In the genomic region with DNA sequence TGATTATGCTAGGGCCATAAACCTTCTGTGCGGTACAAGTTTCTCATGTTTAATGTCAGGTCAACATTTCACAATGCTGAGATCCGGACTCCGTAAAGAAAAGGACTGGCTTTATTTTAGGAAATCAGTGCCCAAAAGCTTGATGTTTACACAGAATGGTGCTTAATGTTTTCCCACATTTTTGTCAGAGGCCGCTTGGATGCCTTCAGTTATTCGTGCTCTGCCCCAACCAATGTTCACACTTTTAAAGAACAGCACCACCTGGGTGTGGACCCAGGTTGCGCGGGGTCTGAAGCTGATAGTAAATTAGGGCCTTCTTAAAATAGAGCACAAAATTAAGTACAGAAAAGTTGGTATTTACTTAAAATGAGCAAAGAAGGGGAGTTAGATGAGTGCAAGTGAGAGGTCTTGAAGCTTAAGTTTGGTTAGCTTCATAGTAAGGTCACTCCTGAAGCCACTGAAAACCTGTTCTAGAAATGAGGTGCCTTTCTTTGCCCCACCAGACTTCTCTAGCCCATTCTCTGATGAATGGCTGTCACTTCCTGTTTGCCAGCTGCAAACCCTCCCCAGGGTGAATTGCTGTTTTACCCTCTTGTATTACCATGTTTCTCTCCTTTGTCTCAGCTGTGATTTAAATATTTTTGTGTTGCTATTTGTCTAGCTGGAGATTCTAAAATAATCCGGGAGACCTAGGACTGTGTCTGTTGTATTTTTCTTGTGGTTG, we compare ENCODE assay signal across 12 cellular contexts. TPM values are rescaled to one million over a fixed set of nuclear protein-coding genes. Genes with fewer than 3 reads are reported as not detected.
DNase-seq lines count a peak whose midpoint lies in the region; ATAC-seq and TF ChIP-seq lines count a peak whose summit lies in the region.
"Had no signal": no experiment of that assay in that cellular context is flagged by ENCODE, and none has a peak within 500 bp of the region (broad histone marks: within the 10 kb centered on the region; RNA-seq: fewer than 3 reads in every experiment).

No MANE protein-coding gene starts in this region.

- H3K9me2 ChIP-seq in OCI-LY1 (ENCODE audit: low read depth, low read length) (no peaks in the 10 kb centered on the region), hepatocyte (replicated peaks; ENCODE audit: insufficient read depth) (no peaks in the 10 kb centered on the region)

- no peaks in the 10 kb centered on the region for H3K36me3 Mint-ChIP-seq in activated CD4-positive, alpha-beta memory T cell treated with anti-CD3 and anti-CD28 coated beads for 36 hours
- H3K36me3 Mint-ChIP-seq in activated CD4-positive, alpha-beta memory T cell treated with anti-CD3 and anti-CD28 coated beads, Interleukin-2, amount 10 ng/mL, durations not matched to agents 7 days and 5 days (ENCODE audit: low read depth) = no peaks in the 10 kb centered on the region
- H3K36me3 Mint-ChIP-seq: CD14-positive monocyte had no signal

- peaks cover 7% of the 10 kb centered on the region for H3K4me1 ChIP-seq in OCI-LY1 (ENCODE audit: insufficient read depth, low read length, severe bottlenecking)
- H3K4me1 ChIP-seq in hepatocyte (ENCODE audit: insufficient read depth) = peaks cover 15% of the 10 kb centered on the region
- H3K4me1 ChIP-seq in tibial artery = peaks cover 0 to 38% (median 21%) of the 10 kb centered on the region in 4 donors

- CTCF ChIA-PET in activated CD4-positive, alpha-beta memory T cell treated with anti-CD3 and anti-CD28 coated beads for 36 hours (lab: Charles Lee) = interaction anchor here (0.5 to 2.3 kb wide), 7 partner anchors 19 to 252 kb away, joined by 3 to 17 read pairs (median 4); no protein-coding TSS in a partner anchor
- CTCF ChIA-PET in activated CD4-positive, alpha-beta memory T cell treated with anti-CD3 and anti-CD28 coated beads, Interleukin-2, amount 10 ng/mL, durations not matched to agents 7 days and 5 days (lab: Charles Lee) = interaction anchor here (0.5 to 1.5 kb wide), 7 partner anchors 11 to 379 kb away, joined by 3 to 5 read pairs (median 3); no protein-coding TSS in a partner anchor

- no peaks in the 10 kb centered on the region for H3K9me3 Mint-ChIP-seq in activated CD4-positive, alpha-beta memory T cell treated with anti-CD3 and anti-CD28 coated beads for 36 hours
- no peaks in the 10 kb centered on the region for H3K9me3 Mint-ChIP-seq in activated CD4-positive, alpha-beta memory T cell treated with anti-CD3 and anti-CD28 coated beads, Interleukin-2, amount 10 ng/mL, durations not matched to agents 7 days and 5 days
- H3K9me3 Mint-ChIP-seq: CD14-positive monocyte had no signal

- POLR2A ChIA-PET in activated CD4-positive, alpha-beta memory T cell treated with anti-CD3 and anti-CD28 coated beads for 36 hours (lab: Charles Lee) = no interaction called here
- POLR2A ChIA-PET in activated CD4-positive, alpha-beta memory T cell treated with anti-CD3 and anti-CD28 coated beads, Interleukin-2, amount 10 ng/mL, durations not matched to agents 7 days and 5 days (lab: Charles Lee) = no interaction called here

- ATAC-seq in GM18517 (IDR thresholded peaks at IDR 0.05; ENCODE audit: unreplicated experiment) = no peak
- ATAC-seq in GM19023 (IDR thresholded peaks at IDR 0.05; ENCODE audit: unreplicated experiment) = no peak

- no peak overlapping the region for H3K4me2 ChIP-seq in OCI-LY1 (ENCODE audit: low read length)
- H3K4me2 ChIP-seq in hepatocyte = peak overlapping the region; percentile 38

- no peaks in the 10 kb centered on the region for H3K36me3 ChIP-seq in OCI-LY1 (ENCODE audit: insufficient read depth, low read length)
- no peaks in the 10 kb centered on the region for H3K36me3 ChIP-seq in hepatocyte (replicated peaks; ENCODE audit: insufficient read depth, low read depth)
- no peaks in the 10 kb centered on the region for H3K36me3 ChIP-seq in tibial artery

- DNase-seq in activated CD4-positive, alpha-beta memory T cell treated with anti-CD3 and anti-CD28 coated beads for 36 hours = peak; percentile 18
- no peak for DNase-seq in activated CD4-positive, alpha-beta memory T cell treated with anti-CD3 and anti-CD28 coated beads, Interleukin-2, amount 10 ng/mL, durations not matched to agents 7 days and 5 days
- no peak for DNase-seq in hepatocyte (ENCODE audit: low spot score)
- no peak for DNase-seq in tibial artery
- DNase-seq in NCI-H1105 treated with DMSO at 0.1 percent for 48 hours (lab: John Stamatoyannopoulos, UW) = no peak
- DNase-seq: activated gamma-delta T cell treated with Interleukin-2 at 50 U/mL for 16 hours, NCI-H2029 had no signal

- no peak overlapping the region for H3K9ac ChIP-seq in OCI-LY1 (ENCODE audit: low read length)

- no peak overlapping the region for H3K4me3 Mint-ChIP-seq in activated CD4-positive, alpha-beta memory T cell treated with anti-CD3 and anti-CD28 coated beads for 36 hours
- H3K4me3 Mint-ChIP-seq in activated CD4-positive, alpha-beta memory T cell treated with anti-CD3 and anti-CD28 coated beads, Interleukin-2, amount 10 ng/mL, durations not matched to agents 7 days and 5 days = no peak overlapping the region
- H3K4me3 Mint-ChIP-seq: CD14-positive monocyte had no signal

- H3K4me1 Mint-ChIP-seq in activated CD4-positive, alpha-beta memory T cell treated with anti-CD3 and anti-CD28 coated beads for 36 hours (ENCODE audit: low read depth) = peaks cover 16% of the 10 kb centered on the region
- H3K4me1 Mint-ChIP-seq in activated CD4-positive, alpha-beta memory T cell treated with anti-CD3 and anti-CD28 coated beads, Interleukin-2, amount 10 ng/mL, durations not matched to agents 7 days and 5 days = peaks cover 13% of the 10 kb centered on the region
- H3K4me1 Mint-ChIP-seq: CD14-positive monocyte had no signal

- no peaks in the 10 kb centered on the region for H4K20me1 ChIP-seq in OCI-LY1 (ENCODE audit: insufficient read depth, low read length)
- no peaks in the 10 kb centered on the region for H4K20me1 ChIP-seq in hepatocyte (ENCODE audit: insufficient read depth, poor library complexity, severe bottlenecking)

- H3F3A ChIP-seq in OCI-LY1 (ENCODE audit: insufficient read depth, low read length) = no peaks in the 10 kb centered on the region

- 63% methylated on average over 8 of the region's 8 CpGs for WGBS in hepatocyte (ENCODE audit: low lambda C conversion rate, missing lambda C conversion rate)

- H3K27me3 Mint-ChIP-seq in activated CD4-positive, alpha-beta memory T cell treated with anti-CD3 and anti-CD28 coated beads for 36 hours = peaks cover 4% of the 10 kb centered on the region
- peaks cover 8% of the 10 kb centered on the region for H3K27me3 Mint-ChIP-seq in activated CD4-positive, alpha-beta memory T cell treated with anti-CD3 and anti-CD28 coated beads, Interleukin-2, amount 10 ng/mL, durations not matched to agents 7 days and 5 days

- intact Hi-C loops in activated CD4-positive, alpha-beta memory T cell treated with anti-CD3 and anti-CD28 coated beads for 36 hours (cut with micrococcal nuclease) = loop anchor here (5.0 kb wide), 1 partner anchor 58 kb away; no protein-coding TSS in a partner anchor
- intact Hi-C loops in tibial artery (cut with DNase I; ENCODE audit: low total_unique reads) = no loop called here

- H3K4me3 ChIP-seq in OCI-LY1 (ENCODE audit: low read depth, low read length, poor library complexity, severe bottlenecking) (no peak overlapping the region), hepatocyte (no peak overlapping the region), tibial artery (no peak overlapping the region)
- H3K4me3 ChIP-seq: skin epidermis had no signal

- H3K9me3 ChIP-seq in OCI-LY1 (ENCODE audit: low read length) = no peaks in the 10 kb centered on the region
- H3K9me3 ChIP-seq in hepatocyte (ENCODE audit: low read depth) = no peaks in the 10 kb centered on the region
- no peaks in the 10 kb centered on the region for H3K9me3 ChIP-seq in tibial artery

- H3K79me2 ChIP-seq in OCI-LY1 (ENCODE audit: insufficient read depth, low read length) = no peaks in the 10 kb centered on the region
- H3K79me2 ChIP-seq in hepatocyte = no peaks in the 10 kb centered on the region

- TF ChIP-seq CTCF in OCI-LY1 (IDR thresholded peaks at IDR 0.05; ENCODE audit: low read length) (peak; percentile 44; the same call in 1 of the 2 replicates), hepatocyte (IDR thresholded peaks at IDR 0.05; ENCODE audit: poor library complexity) (peak; percentile 12), tibial artery (IDR thresholded peaks at IDR 0.05) (peak; percentile 10 to 17)

- no peak overlapping the region for H2AFZ ChIP-seq in OCI-LY1 (ENCODE audit: low read length)
- no peak overlapping the region for H2AFZ ChIP-seq in hepatocyte

- H3K27me3 ChIP-seq in OCI-LY1 (ENCODE audit: insufficient read depth, low read length) (no peaks in the 10 kb centered on the region), hepatocyte (peaks cover 7% of the 10 kb centered on the region), tibial artery (no peaks in the 10 kb centered on the region)

- peak overlapping the region; percentile 6 for H3K27ac Mint-ChIP-seq in activated CD4-positive, alpha-beta memory T cell treated with anti-CD3 and anti-CD28 coated beads for 36 hours
- no peak overlapping the region for H3K27ac Mint-ChIP-seq in activated CD4-positive, alpha-beta memory T cell treated with anti-CD3 and anti-CD28 coated beads, Interleukin-2, amount 10 ng/mL, durations not matched to agents 7 days and 5 days
- H3K27ac Mint-ChIP-seq: CD14-positive monocyte had no signal

- H3K27ac ChIP-seq in OCI-LY1 (ENCODE audit: low read depth, low read length, poor library complexity, severe bottlenecking) = no peak overlapping the region
- H3K27ac ChIP-seq in hepatocyte = no peak overlapping the region
- peak overlapping the region; percentile 59 to 67 for H3K27ac ChIP-seq in tibial artery
- H3K27ac ChIP-seq: skin epidermis had no signal

RNA-seq across cellular contexts. Expression of gene SLC3A1, which starts 20.5 kb away (rescaled TPM):
- total RNA-seq in activated CD4-positive, alpha-beta memory T cell treated with anti-CD3 and anti-CD28 coated beads for 36 hours = under 1 TPM in 1 of 2 experiments, not detected in 1; 0.17 TPM
- under 1 TPM; 0.15 to 0.18 TPM for total RNA-seq in activated CD4-positive, alpha-beta memory T cell treated with anti-CD3 and anti-CD28 coated beads, Interleukin-2, amount 10 ng/mL, durations not matched to agents 7 days and 5 days
- 32.1 and 45.2 TPM in 2 replicates for total RNA-seq in hepatocyte
- 10.5 and 20.1 TPM in 2 replicates for polyA plus RNA-seq in hepatocyte
- polyA plus RNA-seq: CD14-positive monocyte had no signal

Comparison
In these comparisons a context has a peak if more than half of its experiments do, and no peak if none do; other contexts are left out.
1. H3K27ac ChIP-seq: peak in tibial artery (2 of 2); none in OCI-LY1 (single experiment) and hepatocyte (single experiment).
2. RNA of gene SLC3A1, which starts 20.5 kb away (total RNA-seq): 32.1 to 45.2 TPM in hepatocyte; 0.15 to 0.18 TPM in activated CD4-positive, alpha-beta memory T cell treated with anti-CD3 and anti-CD28 coated beads, Interleukin-2, amount 10 ng/mL, durations not matched to agents 7 days and 5 days and 0.17 TPM in activated CD4-positive, alpha-beta memory T cell treated with anti-CD3 and anti-CD28 coated beads for 36 hours; every median in the first group is over 10 times any median in the second.
3. Peak in every context shown above with its lines, with median percentiles within 50 percentile points of each other: CTCF ChIP-seq.